Comparison of ENCODE assay signal across 1 cellular context in the genomic region with DNA sequence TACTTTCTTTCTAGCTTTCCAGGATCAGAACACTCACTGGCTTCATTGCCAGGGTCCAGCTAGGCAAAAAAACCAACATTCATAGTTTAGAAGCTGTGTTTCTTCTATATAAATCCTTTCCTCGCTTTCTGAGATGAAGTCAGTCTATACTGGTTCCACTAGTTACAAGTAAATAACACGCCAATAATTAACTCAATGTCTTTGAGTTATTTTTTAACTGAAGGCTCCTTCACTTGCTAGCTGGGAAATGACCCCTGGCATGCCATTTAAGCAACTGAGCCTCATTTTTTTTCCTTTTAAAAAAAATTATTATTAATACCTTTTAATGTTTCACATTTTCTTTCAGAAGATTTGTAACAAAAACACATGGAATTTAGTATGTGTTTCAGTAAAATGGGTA.
TF ChIP-seq lines count a peak whose summit lies in the region.

No MANE protein-coding gene starts in this region.

TF ChIP-seq in HepG2, 621 proteins besides CTCF, POLR2A, EP300 and RAD21:
- no peak for TF ChIP-seq SMAD3 (CRISPR knock-in tag; IDR thresholded peaks at IDR 0.05)
- no peak for TF ChIP-seq NFYC (CRISPR knock-in tag; IDR thresholded peaks at IDR 0.05)
- TF ChIP-seq, protein P1, sequence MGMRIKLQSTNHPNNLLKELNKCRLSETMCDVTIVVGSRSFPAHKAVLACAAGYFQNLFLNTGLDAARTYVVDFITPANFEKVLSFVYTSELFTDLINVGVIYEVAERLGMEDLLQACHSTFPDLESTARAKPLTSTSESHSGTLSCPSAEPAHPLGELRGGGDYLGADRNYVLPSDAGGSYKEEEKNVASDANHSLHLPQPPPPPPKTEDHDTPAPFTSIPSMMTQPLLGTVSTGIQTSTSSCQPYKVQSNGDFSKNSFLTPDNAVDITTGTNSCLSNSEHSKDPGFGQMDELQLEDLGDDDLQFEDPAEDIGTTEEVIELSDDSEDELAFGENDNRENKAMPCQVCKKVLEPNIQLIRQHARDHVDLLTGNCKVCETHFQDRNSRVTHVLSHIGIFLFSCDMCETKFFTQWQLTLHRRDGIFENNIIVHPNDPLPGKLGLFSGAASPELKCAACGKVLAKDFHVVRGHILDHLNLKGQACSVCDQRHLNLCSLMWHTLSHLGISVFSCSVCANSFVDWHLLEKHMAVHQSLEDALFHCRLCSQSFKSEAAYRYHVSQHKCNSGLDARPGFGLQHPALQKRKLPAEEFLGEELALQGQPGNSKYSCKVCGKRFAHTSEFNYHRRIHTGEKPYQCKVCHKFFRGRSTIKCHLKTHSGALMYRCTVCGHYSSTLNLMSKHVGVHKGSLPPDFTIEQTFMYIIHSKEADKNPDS (CRISPR knock-in tag; IDR thresholded peaks at IDR 0.05), result no peak
- TF ChIP-seq, protein P2, sequence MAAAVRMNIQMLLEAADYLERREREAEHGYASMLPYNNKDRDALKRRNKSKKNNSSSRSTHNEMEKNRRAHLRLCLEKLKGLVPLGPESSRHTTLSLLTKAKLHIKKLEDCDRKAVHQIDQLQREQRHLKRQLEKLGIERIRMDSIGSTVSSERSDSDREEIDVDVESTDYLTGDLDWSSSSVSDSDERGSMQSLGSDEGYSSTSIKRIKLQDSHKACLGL (CRISPR knock-in tag; IDR thresholded peaks at IDR 0.05), result no peak
- no peak for TF ChIP-seq ZNF629 (CRISPR knock-in tag; conservative IDR thresholded peaks at IDR 0.05)
- TF ChIP-seq, protein P3, sequence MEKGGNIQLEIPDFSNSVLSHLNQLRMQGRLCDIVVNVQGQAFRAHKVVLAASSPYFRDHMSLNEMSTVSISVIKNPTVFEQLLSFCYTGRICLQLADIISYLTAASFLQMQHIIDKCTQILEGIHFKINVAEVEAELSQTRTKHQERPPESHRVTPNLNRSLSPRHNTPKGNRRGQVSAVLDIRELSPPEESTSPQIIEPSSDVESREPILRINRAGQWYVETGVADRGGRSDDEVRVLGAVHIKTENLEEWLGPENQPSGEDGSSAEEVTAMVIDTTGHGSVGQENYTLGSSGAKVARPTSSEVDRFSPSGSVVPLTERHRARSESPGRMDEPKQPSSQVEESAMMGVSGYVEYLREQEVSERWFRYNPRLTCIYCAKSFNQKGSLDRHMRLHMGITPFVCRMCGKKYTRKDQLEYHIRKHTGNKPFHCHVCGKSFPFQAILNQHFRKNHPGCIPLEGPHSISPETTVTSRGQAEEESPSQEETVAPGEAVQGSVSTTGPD (CRISPR knock-in tag; IDR thresholded peaks at IDR 0.05), result no peak
- TF ChIP-seq ZNF205 (CRISPR knock-in tag; IDR thresholded peaks at IDR 0.05), result no peak
- TF ChIP-seq, protein P4, sequence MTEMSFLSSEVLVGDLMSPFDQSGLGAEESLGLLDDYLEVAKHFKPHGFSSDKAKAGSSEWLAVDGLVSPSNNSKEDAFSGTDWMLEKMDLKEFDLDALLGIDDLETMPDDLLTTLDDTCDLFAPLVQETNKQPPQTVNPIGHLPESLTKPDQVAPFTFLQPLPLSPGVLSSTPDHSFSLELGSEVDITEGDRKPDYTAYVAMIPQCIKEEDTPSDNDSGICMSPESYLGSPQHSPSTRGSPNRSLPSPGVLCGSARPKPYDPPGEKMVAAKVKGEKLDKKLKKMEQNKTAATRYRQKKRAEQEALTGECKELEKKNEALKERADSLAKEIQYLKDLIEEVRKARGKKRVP (CRISPR knock-in tag; IDR thresholded peaks at IDR 0.05), result no peak
- TF ChIP-seq, protein P5, sequence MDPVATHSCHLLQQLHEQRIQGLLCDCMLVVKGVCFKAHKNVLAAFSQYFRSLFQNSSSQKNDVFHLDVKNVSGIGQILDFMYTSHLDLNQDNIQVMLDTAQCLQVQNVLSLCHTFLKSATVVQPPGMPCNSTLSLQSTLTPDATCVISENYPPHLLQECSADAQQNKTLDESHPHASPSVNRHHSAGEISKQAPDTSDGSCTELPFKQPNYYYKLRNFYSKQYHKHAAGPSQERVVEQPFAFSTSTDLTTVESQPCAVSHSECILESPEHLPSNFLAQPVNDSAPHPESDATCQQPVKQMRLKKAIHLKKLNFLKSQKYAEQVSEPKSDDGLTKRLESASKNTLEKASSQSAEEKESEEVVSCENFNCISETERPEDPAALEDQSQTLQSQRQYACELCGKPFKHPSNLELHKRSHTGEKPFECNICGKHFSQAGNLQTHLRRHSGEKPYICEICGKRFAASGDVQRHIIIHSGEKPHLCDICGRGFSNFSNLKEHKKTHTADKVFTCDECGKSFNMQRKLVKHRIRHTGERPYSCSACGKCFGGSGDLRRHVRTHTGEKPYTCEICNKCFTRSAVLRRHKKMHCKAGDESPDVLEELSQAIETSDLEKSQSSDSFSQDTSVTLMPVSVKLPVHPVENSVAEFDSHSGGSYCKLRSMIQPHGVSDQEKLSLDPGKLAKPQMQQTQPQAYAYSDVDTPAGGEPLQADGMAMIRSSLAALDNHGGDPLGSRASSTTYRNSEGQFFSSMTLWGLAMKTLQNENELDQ (CRISPR knock-in tag; IDR thresholded peaks at IDR 0.05; ENCODE audit: borderline replicate concordance), result no peak
- no peak for TF ChIP-seq ZC3H13 (CRISPR knock-in tag; IDR thresholded peaks at IDR 0.05)
- no peak for TF ChIP-seq CHD4 (IDR thresholded peaks at IDR 0.05; ENCODE audit: borderline replicate concordance, low read length)
- no peak for TF ChIP-seq SP4 (CRISPR knock-in tag; IDR thresholded peaks at IDR 0.05)
- TF ChIP-seq ZC3H4 (CRISPR knock-in tag; IDR thresholded peaks at IDR 0.05; ENCODE audit: borderline replicate concordance), result no peak
- no peak for TF ChIP-seq ZNF260 (CRISPR knock-in tag; IDR thresholded peaks at IDR 0.05; ENCODE audit: borderline replicate concordance, low read depth)
- TF ChIP-seq ZNF441 (CRISPR knock-in tag; IDR thresholded peaks at IDR 0.05; ENCODE audit: borderline replicate concordance), result no peak
- no peak for TF ChIP-seq ZFP36L2 (CRISPR knock-in tag; IDR thresholded peaks at IDR 0.05)
- no peak for TF ChIP-seq CC2D1A (CRISPR knock-in tag; IDR thresholded peaks at IDR 0.05)
- TF ChIP-seq HNRNPLL (IDR thresholded peaks at IDR 0.05; ENCODE audit: low read depth, low read length, poor library complexity, severe bottlenecking), result no peak
- TF ChIP-seq ZNF703 (CRISPR knock-in tag; IDR thresholded peaks at IDR 0.05; ENCODE audit: borderline replicate concordance), result no peak
- no peak for TF ChIP-seq TAF15 (IDR thresholded peaks at IDR 0.05; ENCODE audit: low read depth, low read length, poor library complexity, severe bottlenecking)
